In the genomic region with DNA sequence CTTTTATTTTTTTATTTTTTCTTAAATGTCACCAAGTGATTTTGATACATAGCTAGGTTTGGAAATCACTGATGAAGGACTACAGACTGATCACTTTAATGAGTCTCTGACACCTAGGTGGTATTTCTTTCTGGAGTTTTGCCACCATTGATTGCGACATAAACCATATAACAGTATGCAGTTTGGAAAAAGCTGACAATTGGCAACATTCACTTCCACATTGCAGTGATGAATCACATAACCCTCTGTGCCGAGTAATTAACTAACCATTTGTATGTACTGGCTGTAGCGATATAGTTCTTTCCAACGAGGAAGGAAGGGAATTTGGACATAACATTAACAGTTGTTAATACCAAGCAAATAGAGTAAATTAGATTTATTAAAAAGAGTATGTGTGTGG, we compare ENCODE assay signal across 12 cellular contexts.
DNase-seq lines count a peak whose midpoint lies in the region; ATAC-seq and TF ChIP-seq lines count a peak whose summit lies in the region.
"Had no signal": no experiment of that assay in that cellular context is flagged by ENCODE, and none has a peak within 500 bp of the region (broad histone marks: within the 10 kb centered on the region; RNA-seq: fewer than 3 reads in every experiment).

No MANE protein-coding gene starts in this region.

- H3K36me3 Mint-ChIP-seq in brain, result peaks cover 5% of the 10 kb centered on the region

- ATAC-seq in GM21367 (IDR thresholded peaks at IDR 0.05; ENCODE audit: unreplicated experiment) (no peak), HG02970 (IDR thresholded peaks at IDR 0.05; ENCODE audit: low FRiP score, unreplicated experiment) (no peak)

- peaks cover 0 to 8% (median 5%) of the 10 kb centered on the region in 5 experiments for H3K9me3 Mint-ChIP-seq in brain

- H3K27me3 Mint-ChIP-seq in brain, result peaks cover 2% of the 10 kb centered on the region

- DNase-seq in ACHN, result peak; percentile 14
- DNase-seq in LHCN-M2 (ENCODE audit: low read depth), result peak; percentile 74
- peak; percentile 64 for DNase-seq in kidney tubule cell (ENCODE audit: low spot score)
- no peak for DNase-seq in T-helper 2 cell
- DNase-seq in stimulated activated CD4-positive, alpha-beta T cell treated with anti-CD3 and anti-CD28 coated beads, Interleukin-15, amount 100 ng/mL, for 24 hours, result no peak
- DNase-seq: colonic mucosa, NCI-H524, nucleus accumbens, T-helper 1 cell had no signal

- TF ChIP-seq CTCF in brain (conservative IDR thresholded peaks at IDR 0.05), result no peak

- peak overlapping the region in 4 of 5 experiments; percentile 18 to 96 (median 44) for H3K27ac Mint-ChIP-seq in brain

- in situ Hi-C loops in ACHN (cut with HindIII; ENCODE audit: low pct_ligation_motif_present, low pct_unique_long_range_greater_than_20kb, low sequenced_read_pairs), result no loop called here

- H3K4me1 Mint-ChIP-seq in brain, result peaks cover 7% of the 10 kb centered on the region

- peak overlapping the region in 2 of 5 experiments; percentile 21 to 44 for H3K4me3 Mint-ChIP-seq in brain

Comparison
In these comparisons a context has a peak if more than half of its experiments do, and no peak if none do; other contexts are left out.
1. DNase-seq: peak in ACHN (single experiment), LHCN-M2 (single experiment) and kidney tubule cell (single experiment); none in T-helper 2 cell (0 of 5) and stimulated activated CD4-positive, alpha-beta T cell treated with anti-CD3 and anti-CD28 coated beads, Interleukin-15, amount 100 ng/mL, for 24 hours (single experiment).